ENCODE assay signal across 7 cellular contexts in the genomic region with DNA sequence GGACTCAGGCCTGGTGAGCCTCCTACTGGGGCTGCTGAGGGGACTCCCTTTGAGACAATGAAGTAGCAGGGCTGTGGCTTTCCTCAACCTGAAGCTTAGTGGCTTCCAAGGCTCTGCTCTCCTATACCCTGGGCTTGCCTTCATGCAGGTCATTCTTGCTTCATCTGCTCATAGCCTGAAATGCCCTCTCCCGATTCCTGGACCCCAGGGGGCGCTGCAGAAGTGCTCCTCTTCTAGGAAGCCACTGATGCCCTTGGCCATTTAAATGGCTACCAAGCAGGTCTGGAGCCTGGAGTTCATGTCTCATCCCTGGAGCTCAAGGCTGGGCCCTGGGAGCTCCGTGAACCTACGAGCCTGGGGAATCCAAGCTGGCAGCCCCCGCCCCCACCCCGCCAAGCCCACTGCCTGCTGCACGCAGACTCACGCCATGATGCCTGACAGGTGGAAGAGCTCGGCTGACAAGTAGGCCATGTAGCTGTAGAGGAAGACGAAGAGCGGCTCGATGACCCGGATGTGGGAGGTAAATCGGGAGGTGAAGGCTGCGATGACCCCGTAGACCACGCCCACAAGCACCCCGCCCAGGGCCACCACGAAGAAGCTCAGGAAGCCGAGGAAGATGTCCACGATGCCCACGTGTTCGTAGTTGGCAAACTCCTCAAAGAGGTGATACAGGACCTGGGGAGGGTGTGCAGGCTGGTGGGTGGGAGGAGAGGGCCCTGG. TPM values are rescaled to one million over a fixed set of nuclear protein-coding genes. Genes with fewer than 3 reads are reported as not detected.
DNase-seq lines count a peak whose midpoint lies in the region; ATAC-seq and TF ChIP-seq lines count a peak whose summit lies in the region.

No MANE protein-coding gene starts in this region.

- H3K36me3 Mint-ChIP-seq in HFFc6 (ENCODE audit: low read depth) (peaks cover 20% of the 10 kb centered on the region), nephron progenitor cell (ENCODE audit: low read depth) (peaks cover 10% of the 10 kb centered on the region)
- peaks cover 32% of the 10 kb centered on the region for H3K36me3 Mint-ChIP-seq in activated CD8-positive, alpha-beta T cell treated with anti-CD3 and anti-CD28 coated beads, Interleukin-2, amount 10 ng/mL, durations not matched to agents 7 days and 5 days (ENCODE audit: low read depth)

- no peak overlapping the region for H3K27ac ChIP-seq in sigmoid colon

- no peak overlapping the region for H3K4me3 ChIP-seq in sigmoid colon

- peaks cover 0 to 18% (median 16%) of the 10 kb centered on the region in 4 donors for H3K4me1 ChIP-seq in sigmoid colon

- ATAC-seq in activated CD8-positive, alpha-beta T cell treated with anti-CD3 and anti-CD28 coated beads, Interleukin-2, amount 10 ng/mL, durations not matched to agents 7 days and 5 days = no peak
- ATAC-seq in esophagus mucosa (no peak), GM19023 (IDR thresholded peaks at IDR 0.05; ENCODE audit: unreplicated experiment) (no peak)

- TF ChIP-seq EP300 in sigmoid colon (IDR thresholded peaks at IDR 0.05) = no peak

- CTCF ChIA-PET in activated CD8-positive, alpha-beta T cell treated with anti-CD3 and anti-CD28 coated beads, Interleukin-2, amount 10 ng/mL, durations not matched to agents 7 days and 5 days (lab: Charles Lee) = interaction anchor here (0.7 to 4.1 kb wide), 7 partner anchors 26 to 248 kb away, joined by 3 to 31 read pairs (median 3); no protein-coding TSS in a partner anchor

- H3K4me1 Mint-ChIP-seq in HFFc6 (ENCODE audit: low read depth) (peaks cover 55% of the 10 kb centered on the region), nephron progenitor cell (peaks cover 19% of the 10 kb centered on the region)
- H3K4me1 Mint-ChIP-seq in activated CD8-positive, alpha-beta T cell treated with anti-CD3 and anti-CD28 coated beads, Interleukin-2, amount 10 ng/mL, durations not matched to agents 7 days and 5 days (ENCODE audit: low read depth) = peaks cover 52% of the 10 kb centered on the region

- peak overlapping the region; percentile 48; the same call in 1 of the 2 replicates for H3K27ac Mint-ChIP-seq in HFFc6
- H3K27ac Mint-ChIP-seq in activated CD8-positive, alpha-beta T cell treated with anti-CD3 and anti-CD28 coated beads, Interleukin-2, amount 10 ng/mL, durations not matched to agents 7 days and 5 days = peak overlapping the region; percentile 34
- no peak overlapping the region for H3K27ac Mint-ChIP-seq in nephron progenitor cell

- H3K9me3 ChIP-seq in sigmoid colon = no peaks in the 10 kb centered on the region

- TF ChIP-seq POLR2A in sigmoid colon (IDR thresholded peaks at IDR 0.05) = no peak

- WGBS in sigmoid colon, 2 donors = 93 to 95% methylated on average over 23 of the region's 23 CpGs

- no peak overlapping the region for H3K4me3 Mint-ChIP-seq in HFFc6
- H3K4me3 Mint-ChIP-seq in activated CD8-positive, alpha-beta T cell treated with anti-CD3 and anti-CD28 coated beads, Interleukin-2, amount 10 ng/mL, durations not matched to agents 7 days and 5 days = no peak overlapping the region
- H3K4me3 Mint-ChIP-seq in nephron progenitor cell = no peak overlapping the region

- TF ChIP-seq CTCF in HFFc6 (IDR thresholded peaks at IDR 0.05) = peak; percentile 70
- TF ChIP-seq CTCF in nephron progenitor cell (IDR thresholded peaks at IDR 0.05) = no peak
- peak in 1 of 4 experiments; percentile 9 for TF ChIP-seq CTCF in sigmoid colon (IDR thresholded peaks at IDR 0.05)

- H3K27me3 ChIP-seq in sigmoid colon = no peaks in the 10 kb centered on the region

- DNase-seq in DMS53 treated with DMSO at 0.1 percent for 48 hours (lab: John Stamatoyannopoulos, UW; ENCODE audit: unreplicated experiment) = peak; percentile 11
- peak; percentile 26 for DNase-seq in HFFc6
- DNase-seq in activated CD8-positive, alpha-beta T cell treated with anti-CD3 and anti-CD28 coated beads, Interleukin-2, amount 10 ng/mL, durations not matched to agents 7 days and 5 days = peak; percentile 49
- DNase-seq in nephron progenitor cell = peak; percentile 35
- no peak for DNase-seq in sigmoid colon

- intact Hi-C loops in sigmoid colon (cut with DNase I) = loop anchor here (10.0 kb wide), 1 partner anchor 46 kb away; a partner anchor contains a TSS

- H3K27me3 Mint-ChIP-seq in HFFc6 (ENCODE audit: insufficient read depth) (peaks cover 2% of the 10 kb centered on the region; the same call in 1 of the 2 replicates), nephron progenitor cell (ENCODE audit: low read depth, poor library complexity) (peaks cover 3% of the 10 kb centered on the region)
- H3K27me3 Mint-ChIP-seq in activated CD8-positive, alpha-beta T cell treated with anti-CD3 and anti-CD28 coated beads, Interleukin-2, amount 10 ng/mL, durations not matched to agents 7 days and 5 days (ENCODE audit: low read depth) = no peaks in the 10 kb centered on the region

- H3K36me3 ChIP-seq in sigmoid colon = peaks cover 0 to 34% (median 5%) of the 10 kb centered on the region in 4 donors

- POLR2A ChIA-PET in activated CD8-positive, alpha-beta T cell treated with anti-CD3 and anti-CD28 coated beads, Interleukin-2, amount 10 ng/mL, durations not matched to agents 7 days and 5 days (lab: Charles Lee) = interaction anchor here (2.2 kb wide), 1 partner anchor 45 kb away, joined by 7 read pairs; a partner anchor contains a TSS

- H3K9me3 Mint-ChIP-seq in HFFc6 = no peaks in the 10 kb centered on the region
- H3K9me3 Mint-ChIP-seq in activated CD8-positive, alpha-beta T cell treated with anti-CD3 and anti-CD28 coated beads, Interleukin-2, amount 10 ng/mL, durations not matched to agents 7 days and 5 days (ENCODE audit: insufficient read depth) = no peaks in the 10 kb centered on the region
- no peaks in the 10 kb centered on the region for H3K9me3 Mint-ChIP-seq in nephron progenitor cell

RNA-seq across cellular contexts. Expression of a gene that starts 45.7 kb away (rescaled TPM):
- total RNA-seq in HFFc6 (2021; fragmentation: NEBNext Ultra II Directional; extraction: Animal tissue kit (Norgen Biotek cat#: 25700)) = 10 to 100 TPM; 37.1 to 51.0 (median 44.7) TPM
- 10 to 100 TPM; 28.3 to 29.0 TPM for total RNA-seq in activated CD8-positive, alpha-beta T cell treated with anti-CD3 and anti-CD28 coated beads, Interleukin-2, amount 10 ng/mL, durations not matched to agents 7 days and 5 days
- total RNA-seq in esophagus mucosa (27.3 TPM), sigmoid colon (10 to 100 TPM; 11.4 to 25.2 (median 13.3) TPM)
- polyA plus RNA-seq in sigmoid colon = 10 to 100 TPM in 2 of 3 donors, 1 to 10 TPM in 1; 6.0 to 64.4 (median 10.6) TPM
